Comparison of ENCODE assay signal across 11 cellular contexts in the genomic region with DNA sequence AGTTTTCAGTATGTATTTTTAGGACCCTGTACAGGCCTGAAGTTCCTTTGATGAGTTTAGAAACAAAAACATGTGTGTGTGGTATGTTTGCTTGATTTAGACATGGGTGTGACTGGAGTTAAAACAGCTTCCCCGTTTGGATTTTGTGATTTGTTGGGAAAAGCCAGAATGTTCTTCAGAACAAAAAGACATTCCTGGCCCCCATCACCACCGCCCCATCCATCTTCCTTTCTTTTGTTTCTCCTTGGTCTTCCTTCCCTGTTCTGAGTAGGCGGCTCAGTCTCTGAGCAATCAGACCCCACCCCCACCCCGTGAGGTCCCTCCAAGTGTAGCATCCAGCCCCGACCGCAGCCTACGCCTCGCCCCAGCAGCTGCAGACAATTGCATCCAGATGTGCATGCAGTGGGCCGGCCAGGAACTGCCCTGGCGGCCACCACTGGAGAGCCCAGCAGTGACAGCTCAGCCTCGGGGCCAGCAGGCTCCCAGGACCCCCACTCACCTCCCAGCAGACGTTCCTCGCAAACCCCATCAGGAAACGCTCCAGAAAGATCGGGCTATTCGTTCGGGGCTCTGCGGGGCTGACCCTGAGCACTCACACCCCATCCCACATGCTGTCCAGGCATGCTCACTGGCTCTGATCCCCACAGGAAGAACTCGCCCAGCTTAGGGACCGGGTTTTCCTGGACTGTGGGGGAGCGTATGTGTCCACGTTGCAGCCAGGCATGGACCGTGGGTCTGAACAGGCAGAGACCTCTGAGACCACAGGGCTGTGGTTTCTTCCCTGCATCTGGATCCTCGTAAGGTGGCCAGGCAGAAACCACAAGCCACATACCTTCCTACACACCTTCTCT.
DNase-seq lines count a peak whose midpoint lies in the region; ATAC-seq and TF ChIP-seq lines count a peak whose summit lies in the region.
"Had no signal": no experiment of that assay in that cellular context is flagged by ENCODE, and none has a peak within 500 bp of the region (broad histone marks: within the 10 kb centered on the region; RNA-seq: fewer than 3 reads in every experiment).

No MANE protein-coding gene starts in this region.

- no peak for ATAC-seq in HG03469 (IDR thresholded peaks at IDR 0.05; ENCODE audit: unreplicated experiment)

- peak; percentile 39 for DNase-seq in activated CD8-positive, alpha-beta memory T cell treated with anti-CD3 and anti-CD28 coated beads, Interleukin-2, amount 50 U/mL, for 48 hours
- DNase-seq in right atrium auricular region (ENCODE audit: low spot score) (peak; percentile 72), sigmoid colon (peak; percentile 86), GM19240 (ENCODE audit: insufficient read length, low spot score) (no peak), C1 segment of cervical spinal cord (lab: John Stamatoyannopoulos, UW) (no peak)
- DNase-seq in stimulated activated CD4-positive, alpha-beta T cell treated with anti-CD3 and anti-CD28 coated beads, Interleukin-12 subunit alpha, Interleukin-12 subunit beta, amount 100 ng/mL, for 4 hours: no peak
- DNase-seq: Calu3, KG1 had no signal

- no peaks in the 10 kb centered on the region for H4K20me1 ChIP-seq in BLaER1 treated with 17β-estradiol and CSF1 and Interleukin-3, amounts not matched to agents 10 nM and 100 nM

- TF ChIP-seq CTCF in right atrium auricular region (IDR thresholded peaks at IDR 0.05): no peak
- no peak for TF ChIP-seq CTCF in sigmoid colon (IDR thresholded peaks at IDR 0.05)

- H3K27ac ChIP-seq in BLaER1 treated with 17β-estradiol and CSF1 and Interleukin-3, amounts not matched to agents 10 nM and 100 nM: peak overlapping the region in 10 of 11 experiments; percentile 23 to 88 (median 84); a peak in 20 of 22 replicates
- peak overlapping the region in 1 of 2 donors; percentile 39 for H3K27ac ChIP-seq in right atrium auricular region
- H3K27ac ChIP-seq in sigmoid colon: peak overlapping the region in 3 of 4 donors; percentile 31 to 57 (median 35)
- H3K27ac ChIP-seq: prostate gland had no signal

- H3K27me3 ChIP-seq in BLaER1 treated with 17β-estradiol and CSF1 and Interleukin-3, amounts not matched to agents 10 nM and 100 nM: no peaks in the 10 kb centered on the region
- no peaks in the 10 kb centered on the region for H3K27me3 ChIP-seq in right atrium auricular region
- no peaks in the 10 kb centered on the region for H3K27me3 ChIP-seq in sigmoid colon

- WGBS in sigmoid colon, 2 donors: 22 to 47% methylated on average over 24 of the region's 24 CpGs

- peak overlapping the region in 6 of 10 experiments; percentile 6 to 51 (median 22); a peak in 5 of 20 replicates for H3K4me3 ChIP-seq in BLaER1 treated with 17β-estradiol and CSF1 and Interleukin-3, amounts not matched to agents 10 nM and 100 nM
- no peak overlapping the region for H3K4me3 ChIP-seq in right atrium auricular region
- H3K4me3 ChIP-seq in sigmoid colon: no peak overlapping the region
- H3K4me3 ChIP-seq: prostate gland had no signal

- peaks cover 78 to 97% (median 95%) of the 10 kb centered on the region in 10 experiments for H3K4me1 ChIP-seq in BLaER1 treated with 17β-estradiol and CSF1 and Interleukin-3, amounts not matched to agents 10 nM and 100 nM
- H3K4me1 ChIP-seq in right atrium auricular region (peaks cover 0 to 28% of the 10 kb centered on the region in 2 donors), sigmoid colon (peaks cover 0 to 42% (median 20%) of the 10 kb centered on the region in 4 donors)
- H3K4me1 ChIP-seq: prostate gland had no signal

- TF ChIP-seq EP300 in sigmoid colon (IDR thresholded peaks at IDR 0.05): no peak

- no peaks in the 10 kb centered on the region for H3K9me3 ChIP-seq in BLaER1 treated with 17β-estradiol and CSF1 and Interleukin-3, amounts not matched to agents 10 nM and 100 nM (replicated peaks in 1 of 11)
- no peaks in the 10 kb centered on the region for H3K9me3 ChIP-seq in right atrium auricular region
- H3K9me3 ChIP-seq in sigmoid colon: no peaks in the 10 kb centered on the region
- H3K9me3 ChIP-seq: prostate gland had no signal

- no peak for TF ChIP-seq POLR2A in sigmoid colon (IDR thresholded peaks at IDR 0.05)

- H3K4me2 ChIP-seq in BLaER1 treated with 17β-estradiol and CSF1 and Interleukin-3, amounts not matched to agents 10 nM and 100 nM: peak overlapping the region; percentile 79 to 94 (median 91)

- intact Hi-C loops in sigmoid colon (cut with DNase I): no loop called here

- no peaks in the 10 kb centered on the region for H3K36me3 ChIP-seq in BLaER1 treated with 17β-estradiol and CSF1 and Interleukin-3, amounts not matched to agents 10 nM and 100 nM
- H3K36me3 ChIP-seq in right atrium auricular region (no peaks in the 10 kb centered on the region), sigmoid colon (no peaks in the 10 kb centered on the region)
- H3K36me3 ChIP-seq: prostate gland had no signal

- H3K9ac ChIP-seq in BLaER1 treated with 17β-estradiol and CSF1 and Interleukin-3, amounts not matched to agents 10 nM and 100 nM: peak overlapping the region in 10 of 11 experiments; percentile 10 to 77 (median 68); a peak in 19 of 22 replicates

Comparison
In these comparisons a context has a peak if more than half of its experiments do, and no peak if none do; other contexts are left out.
1. H3K4me3 ChIP-seq: peak in BLaER1 treated with 17β-estradiol and CSF1 and Interleukin-3, amounts not matched to agents 10 nM and 100 nM (6 of 10); none in right atrium auricular region (0 of 2) and sigmoid colon (0 of 4).
2. DNase-seq: peak in activated CD8-positive, alpha-beta memory T cell treated with anti-CD3 and anti-CD28 coated beads, Interleukin-2, amount 50 U/mL, for 48 hours (single experiment), right atrium auricular region (single experiment) and sigmoid colon (single experiment); none in GM19240 (single experiment), C1 segment of cervical spinal cord (0 of 14) and stimulated activated CD4-positive, alpha-beta T cell treated with anti-CD3 and anti-CD28 coated beads, Interleukin-12 subunit alpha, Interleukin-12 subunit beta, amount 100 ng/mL, for 4 hours (single experiment).